24 cellular contexts compared by ENCODE assay signal in genomic region chr4:48258845-48259397, GRCh38.
"Had no signal": no experiment of that assay in that cellular context is flagged by ENCODE, and none has a peak within 500 bp of the region (broad histone marks: within the 10 kb centered on the region; RNA-seq: fewer than 3 reads in every experiment).

No MANE protein-coding gene starts in this region.

- ATAC-seq: activated naive CD8-positive, alpha-beta T cell treated with anti-CD3 and anti-CD28 coated beads, Interleukin-2, amount 50 U/mL, for 24 hours; activated T-helper 17 cell treated with anti-CD3 and anti-CD28 coated beads, Interleukin-2, amount 50 U/mL, for 72 hours; foreskin keratinocyte; heart right ventricle; sciatic nerve; T-helper 17 cell; upper lobe of right lung had no signal

- DNase-seq: activated CD4-positive, alpha-beta memory T cell treated with anti-CD3 and anti-CD28 coated beads for 36 hours; activated CD4-positive, alpha-beta T cell treated with anti-CD3 and anti-CD28 coated beads, Interleukin-2, amount 10 ng/mL, durations not matched to agents 24 days and 14 days; activated CD4-positive, CD25-positive, alpha-beta regulatory T cell treated with anti-CD3 and anti-CD28 coated beads, Interleukin-2, amount 50 U/mL, for 72 hours; activated CD8-positive, alpha-beta memory T cell treated with anti-CD3 and anti-CD28 coated beads, Interleukin-2, amount 50 U/mL, for 4 hours; activated naive CD8-positive, alpha-beta T cell treated with anti-CD3 and anti-CD28 coated beads, Interleukin-2, amount 50 U/mL, for 24 hours; activated T-cell treated with anti-CD3 and anti-CD28 coated beads, Interleukin-2, amount 50 U/mL, for 24 hours; amygdala; caudate nucleus; endodermal cell; foreskin keratinocyte; heart right ventricle; kidney glomerular epithelial cell; left ventricle myocardium inferior; posterior cingulate gyrus; stimulated activated CD4-positive, alpha-beta T cell treated with anti-CD3 and anti-CD28 coated beads, Interleukin-4, amount 100 ng/mL, for 4 hours; stimulated activated CD8-positive, alpha-beta memory T cell treated with anti-CD3 and anti-CD28 coated beads, Interleukin-4, amount 100 ng/mL, for 48 hours; stimulated activated naive CD4-positive, alpha-beta T cell; T-helper 17 cell; T1000; tibial artery; upper lobe of right lung; WERI-Rb-1 had no signal
